Comparison of ENCODE assay signal across 10 cellular contexts in the genomic region with DNA sequence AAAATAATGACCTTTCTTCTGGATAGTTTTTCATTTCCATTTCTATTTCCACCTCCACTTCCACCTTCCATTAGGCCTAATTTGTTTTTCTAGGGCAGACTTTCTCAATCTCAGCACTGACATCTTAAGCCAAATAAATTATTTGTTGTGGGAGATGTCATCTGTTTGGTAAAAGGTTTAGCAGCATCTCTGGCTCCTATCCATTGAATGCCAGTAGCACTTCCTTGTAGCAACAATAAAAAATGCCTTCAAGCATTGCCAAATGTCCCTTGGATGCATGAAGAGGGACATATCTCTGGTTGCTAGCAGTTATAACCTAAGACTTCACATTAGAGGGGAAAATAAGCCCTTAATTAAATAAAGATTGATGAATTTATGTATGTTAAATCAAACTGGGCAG. TPM values are rescaled to one million over a fixed set of nuclear protein-coding genes. Genes with fewer than 3 reads are reported as not detected.
"Had no signal": no experiment of that assay in that cellular context is flagged by ENCODE, and none has a peak within 500 bp of the region (broad histone marks: within the 10 kb centered on the region; RNA-seq: fewer than 3 reads in every experiment).

No MANE protein-coding gene starts in this region.

- DNase-seq: GM23248, GOT3, H7, HFFc6, IMR-90, KG1 had no signal

- ATAC-seq: HCT116, K562 had no signal

RNA-seq across cellular contexts. Expression of a gene that starts 1.9 kb away (rescaled TPM):
- total RNA-seq: GM23248, H4, HFFc6, HT-29, IMR-90 had no signal

RNA-seq across cellular contexts. Expression of a gene that starts 18.3 kb away (rescaled TPM):
- total RNA-seq: GM23248, H4, HFFc6, HT-29, IMR-90 had no signal
